1 cellular context compared by ENCODE assay signal in genomic region chr12:49622501-49623141, GRCh38.
TF ChIP-seq lines count a peak whose summit lies in the region.

No MANE protein-coding gene starts in this region.

TF ChIP-seq in WTC11, 78 proteins besides CTCF, POLR2A, EP300 and RAD21 (continued from another document):
- TF ChIP-seq CDX4 (CRISPR knock-in tag; IDR thresholded peaks at IDR 0.05; ENCODE audit: borderline replicate concordance) (no peak), ZBTB21 (CRISPR knock-in tag; IDR thresholded peaks at IDR 0.05; ENCODE audit: borderline replicate concordance) (no peak), SP1 (CRISPR knock-in tag; conservative IDR thresholded peaks at IDR 0.05) (no peak), AFF4 (CRISPR knock-in tag; IDR thresholded peaks at IDR 0.05; ENCODE audit: borderline replicate concordance) (no peak), JAZF1 (CRISPR knock-in tag; IDR thresholded peaks at IDR 0.05) (no peak), ZNF425 (CRISPR knock-in tag; conservative IDR thresholded peaks at IDR 0.05) (no peak), MLX (CRISPR knock-in tag; IDR thresholded peaks at IDR 0.05) (no peak), CREM (CRISPR knock-in tag; IDR thresholded peaks at IDR 0.05) (no peak)
